ENCODE assay signal across 10 cellular contexts in genomic region chr3:126129408-126129891, GRCh38. TPM values are rescaled to one million over a fixed set of nuclear protein-coding genes. Genes with fewer than 3 reads are reported as not detected.
DNase-seq lines count a peak whose midpoint lies in the region; ATAC-seq lines count a peak whose summit lies in the region.
"Had no signal": no experiment of that assay in that cellular context is flagged by ENCODE, and none has a peak within 500 bp of the region (broad histone marks: within the 10 kb centered on the region; RNA-seq: fewer than 3 reads in every experiment).

No MANE protein-coding gene starts in this region.

- H3K36me3 Mint-ChIP-seq in activated naive CD4-positive, alpha-beta T cell treated with anti-CD3 and anti-CD28 coated beads, Interleukin-2, amount 50 U/mL, for 72 hours, result no peaks in the 10 kb centered on the region
- H3K36me3 Mint-ChIP-seq: activated naive CD8-positive, alpha-beta T cell had no signal

- H3K9me3 Mint-ChIP-seq in activated naive CD4-positive, alpha-beta T cell treated with anti-CD3 and anti-CD28 coated beads, Interleukin-2, amount 50 U/mL, for 72 hours, result no peaks in the 10 kb centered on the region

- H3K27ac Mint-ChIP-seq in activated naive CD4-positive, alpha-beta T cell treated with anti-CD3 and anti-CD28 coated beads, Interleukin-2, amount 50 U/mL, for 72 hours, result no peak overlapping the region
- H3K27ac Mint-ChIP-seq: activated naive CD8-positive, alpha-beta T cell had no signal

- no peak for ATAC-seq in activated naive CD4-positive, alpha-beta T cell treated with anti-CD3 and anti-CD28 coated beads, Interleukin-2, amount 50 U/mL, for 72 hours
- ATAC-seq in GM19452 (IDR thresholded peaks at IDR 0.05; ENCODE audit: unreplicated experiment), result no peak

- DNase-seq in A172 (ENCODE audit: low spot score) (peak; percentile 65), NCI-H146 treated with DMSO at 0.1 percent for 48 hours (lab: John Stamatoyannopoulos, UW; ENCODE audit: unreplicated experiment) (peak; percentile 14), dermis microvascular lymphatic vessel endothelial cell (ENCODE audit: low read depth in 2 of 2) (peak; percentile 89 to 94), mesenteric fat pad (ENCODE audit: low spot score) (peak; percentile 87), NOMO-1 treated with DMSO at 0.1 percent for 48 hours (lab: John Stamatoyannopoulos, UW; ENCODE audit: unreplicated experiment) (no peak)
- no peak for DNase-seq in activated naive CD4-positive, alpha-beta T cell treated with Interleukin-2 at 50 U/mL for 16 hours
- DNase-seq in activated naive CD4-positive, alpha-beta T cell treated with anti-CD3 and anti-CD28 coated beads, Interleukin-2, amount 50 U/mL, for 72 hours (ENCODE audit: low spot score in 2 of 2), result no peak
- DNase-seq: GF-D8 had no signal

RNA-seq across cellular contexts. Expression of gene SLC41A3, which starts 45.5 kb away (rescaled TPM):
- total RNA-seq in A172 (2014; rRNA removed; shearing (Covaris generic)), result 40.9 and 42.3 TPM in 2 replicates
- 56.0 and 211 TPM in 2 replicates for total RNA-seq in dermis microvascular lymphatic vessel endothelial cell
- total RNA-seq in mesenteric fat pad, result 35.7 TPM
- 10 to 100 TPM; 24.5 to 74.0 TPM for total RNA-seq in activated naive CD4-positive, alpha-beta T cell treated with anti-CD3 and anti-CD28 coated beads, Interleukin-2, amount 50 U/mL, for 72 hours

RNA-seq across cellular contexts. Expression of gene ALDH1L1, which starts 50.9 kb away (rescaled TPM):
- 0.50 TPM in 1 of 2 replicates, not detected in the other for total RNA-seq in A172 (2014; rRNA removed; shearing (Covaris generic))
- total RNA-seq in dermis microvascular lymphatic vessel endothelial cell (not detected in 2 replicates), mesenteric fat pad (105 TPM)
- under 1 TPM; 0.18 to 0.34 TPM for total RNA-seq in activated naive CD4-positive, alpha-beta T cell treated with anti-CD3 and anti-CD28 coated beads, Interleukin-2, amount 50 U/mL, for 72 hours

Comparison
In these comparisons a context has a peak if more than half of its experiments do, and no peak if none do; other contexts are left out.
1. DNase-seq: peak in A172 (single experiment), NCI-H146 treated with DMSO at 0.1 percent for 48 hours (single experiment), dermis microvascular lymphatic vessel endothelial cell (2 of 2) and mesenteric fat pad (single experiment); none in activated naive CD4-positive, alpha-beta T cell treated with Interleukin-2 at 50 U/mL for 16 hours (single experiment), NOMO-1 treated with DMSO at 0.1 percent for 48 hours (single experiment) and activated naive CD4-positive, alpha-beta T cell treated with anti-CD3 and anti-CD28 coated beads, Interleukin-2, amount 50 U/mL, for 72 hours (0 of 2).
2. RNA of gene ALDH1L1, which starts 50.9 kb away (total RNA-seq): 105 TPM in mesenteric fat pad (single experiment); 0.18 to 0.34 TPM in activated naive CD4-positive, alpha-beta T cell treated with anti-CD3 and anti-CD28 coated beads, Interleukin-2, amount 50 U/mL, for 72 hours, 0.50 TPM in A172 and not detected in dermis microvascular lymphatic vessel endothelial cell; every median in the first group is over 10 times any median in the second.